In the genomic region with DNA sequence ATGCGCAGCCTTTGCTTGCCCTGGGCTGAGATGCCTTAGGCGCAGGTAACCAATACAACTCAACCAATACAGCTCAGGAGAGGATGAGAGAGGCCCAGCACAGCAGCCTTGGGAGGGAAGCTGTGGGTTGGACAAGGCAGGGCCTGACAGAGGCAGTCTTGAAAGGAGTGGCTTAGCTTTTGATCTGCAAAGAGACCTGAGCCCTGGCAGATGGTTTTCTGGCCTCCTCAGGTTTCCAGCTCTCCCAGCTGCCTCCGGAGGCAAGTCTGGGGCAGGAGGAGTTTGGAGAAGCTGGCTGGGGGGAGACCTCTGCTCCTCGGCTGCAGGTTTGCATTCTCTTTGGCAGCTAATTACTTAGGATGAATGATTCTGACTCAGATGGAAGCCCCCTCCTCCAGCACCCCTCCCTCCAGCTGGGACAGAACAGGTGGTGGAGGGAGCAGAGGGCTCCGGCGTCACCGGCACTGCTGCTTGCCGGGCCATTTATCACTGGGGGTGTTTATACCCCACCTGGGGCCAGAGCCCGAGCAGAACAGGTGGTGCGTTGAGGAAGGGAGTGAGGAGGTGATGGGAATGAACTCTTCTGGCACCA, we compare ENCODE assay signal across 18 cellular contexts.
DNase-seq lines count a peak whose midpoint lies in the region; ATAC-seq lines count a peak whose summit lies in the region.
"Had no signal": no experiment of that assay in that cellular context is flagged by ENCODE, and none has a peak within 500 bp of the region (broad histone marks: within the 10 kb centered on the region; RNA-seq: fewer than 3 reads in every experiment).

No MANE protein-coding gene starts in this region.

- DNase-seq in ELF-1 (ENCODE audit: low read depth, low spot score): peak; percentile 80
- DNase-seq in NCI-H187 treated with DMSO at 0.1 percent for 48 hours (lab: John Stamatoyannopoulos, UW): peak; percentile 60
- DNase-seq in NCI-H524 (lab: John Stamatoyannopoulos, UW): peak; percentile 96 to 98
- DNase-seq in iPS-NIHi11 (ENCODE audit: low spot score): peak; percentile 65
- no peak for DNase-seq in dedifferentiated amniotic fluid mesenchymal stem cell (ENCODE audit: extremely low spot score)
- DNase-seq in stimulated activated CD4-positive, alpha-beta T cell treated with anti-CD3 and anti-CD28 coated beads, Interleukin-12 subunit alpha, Interleukin-12 subunit beta, amount 100 ng/mL, for 4 hours: no peak
- DNase-seq: activated gamma-delta T cell treated with Interleukin-2 at 50 U/mL for 16 hours; GM23248; heart right ventricle; kidney glomerular epithelial cell; midbrain; NCI-H526 treated with DMSO at 0.1 percent for 48 hours; stimulated activated CD4-positive, alpha-beta T cell treated with anti-CD3 and anti-CD28 coated beads, Interleukin-4, amount 100 ng/mL, for 24 hours; thyroid gland had no signal

- ATAC-seq in GM18873 (IDR thresholded peaks at IDR 0.05; ENCODE audit: low FRiP score, unreplicated experiment) (no peak), HG03135 (IDR thresholded peaks at IDR 0.05; ENCODE audit: unreplicated experiment) (no peak)
- ATAC-seq: activated CD4-positive, CD25-positive, alpha-beta regulatory T cell treated with anti-CD3 and anti-CD28 coated beads, Interleukin-2, amount 50 U/mL, for 24 hours; esophagus mucosa; heart right ventricle had no signal

Comparison
In these comparisons a context has a peak if more than half of its experiments do, and no peak if none do; other contexts are left out.
1. DNase-seq: peak in ELF-1 (single experiment), NCI-H187 treated with DMSO at 0.1 percent for 48 hours (single experiment), NCI-H524 (2 of 2) and iPS-NIHi11 (single experiment); none in dedifferentiated amniotic fluid mesenchymal stem cell (single experiment) and stimulated activated CD4-positive, alpha-beta T cell treated with anti-CD3 and anti-CD28 coated beads, Interleukin-12 subunit alpha, Interleukin-12 subunit beta, amount 100 ng/mL, for 4 hours (single experiment).